Comparison of ENCODE assay signal across 8 cellular contexts in the genomic region with DNA sequence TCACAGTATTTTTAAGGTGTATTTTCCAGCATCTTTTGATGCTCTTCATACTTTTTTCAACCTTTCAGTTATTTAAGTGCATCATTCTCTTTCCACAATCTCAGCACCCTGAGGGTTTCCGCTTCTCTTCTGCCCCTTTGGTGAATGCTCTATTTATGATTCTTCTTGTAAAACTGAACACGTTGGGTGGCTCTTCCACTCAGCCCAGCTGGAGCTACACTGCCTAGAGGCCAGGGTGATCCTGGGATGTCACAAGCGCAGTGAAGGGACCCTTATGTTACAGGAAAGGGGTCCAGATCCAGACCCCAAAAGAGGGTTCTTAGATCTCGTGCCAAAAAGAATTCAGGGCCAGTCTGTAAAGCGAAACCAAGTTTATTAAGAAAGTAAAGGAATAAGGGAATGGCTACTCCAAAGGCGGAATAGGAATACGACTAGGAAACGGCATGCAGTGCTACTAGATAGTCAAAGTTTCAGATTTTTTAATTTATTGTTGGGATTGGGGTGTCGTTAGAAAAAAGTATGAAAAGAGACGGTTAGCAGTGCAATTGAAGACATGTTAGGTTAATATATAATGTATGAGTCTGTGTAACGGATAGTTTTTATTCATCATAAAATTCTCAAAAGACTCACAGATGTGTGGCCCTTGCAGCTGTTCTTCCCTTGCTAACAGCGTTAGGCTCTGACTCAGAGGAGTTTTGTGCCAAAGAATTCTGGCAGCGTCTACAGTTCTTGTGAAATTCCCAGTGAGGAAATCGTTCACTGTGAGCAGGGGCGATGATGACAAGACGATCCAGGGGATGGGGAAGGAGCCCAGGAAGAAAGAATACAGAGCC. TPM values are rescaled to one million over a fixed set of nuclear protein-coding genes. Genes with fewer than 3 reads are reported as not detected.
DNase-seq lines count a peak whose midpoint lies in the region; ATAC-seq and TF ChIP-seq lines count a peak whose summit lies in the region.

No MANE protein-coding gene starts in this region.

- CTCF ChIA-PET in activated CD8-positive, alpha-beta T cell treated with anti-CD3 and anti-CD28 coated beads for 36 hours (lab: Charles Lee), result no interaction called here

- no peaks in the 10 kb centered on the region for H3K27me3 Mint-ChIP-seq in natural killer cell treated with Interleukin-12 subunit alpha and Interleukin-12 subunit beta and Interleukin-15 and Interleukin-18, amount 100 ng/mL, for 72 hours
- no peaks in the 10 kb centered on the region for H3K27me3 Mint-ChIP-seq in activated CD8-positive, alpha-beta T cell treated with anti-CD3 and anti-CD28 coated beads for 36 hours

- H3K4me1 Mint-ChIP-seq in natural killer cell treated with Interleukin-12 subunit alpha and Interleukin-12 subunit beta and Interleukin-15 and Interleukin-18, amount 100 ng/mL, for 72 hours (ENCODE audit: low read depth in 2 of 2), result peaks cover 0 to 3% of the 10 kb centered on the region in 2 donors
- peaks cover 3% of the 10 kb centered on the region for H3K4me1 Mint-ChIP-seq in activated CD8-positive, alpha-beta T cell treated with anti-CD3 and anti-CD28 coated beads for 36 hours (ENCODE audit: low read depth)

- no peak overlapping the region for H3K4me3 Mint-ChIP-seq in natural killer cell treated with Interleukin-12 subunit alpha and Interleukin-12 subunit beta and Interleukin-15 and Interleukin-18, amount 100 ng/mL, for 72 hours
- H3K4me3 Mint-ChIP-seq in activated CD8-positive, alpha-beta T cell treated with anti-CD3 and anti-CD28 coated beads for 36 hours, result no peak overlapping the region

- H3K4me3 ChIP-seq in retinal pigment epithelial cell (ENCODE audit: low read length), result no peak overlapping the region

- intact Hi-C loops in activated CD8-positive, alpha-beta T cell treated with anti-CD3 and anti-CD28 coated beads for 36 hours (cut with micrococcal nuclease), result no loop called here

- H3K36me3 Mint-ChIP-seq in natural killer cell treated with Interleukin-12 subunit alpha and Interleukin-12 subunit beta and Interleukin-15 and Interleukin-18, amount 100 ng/mL, for 72 hours, result no peaks in the 10 kb centered on the region
- H3K36me3 Mint-ChIP-seq in activated CD8-positive, alpha-beta T cell treated with anti-CD3 and anti-CD28 coated beads for 36 hours (ENCODE audit: low read depth), result no peaks in the 10 kb centered on the region

- H3K9me3 Mint-ChIP-seq in natural killer cell treated with Interleukin-12 subunit alpha and Interleukin-12 subunit beta and Interleukin-15 and Interleukin-18, amount 100 ng/mL, for 72 hours, result no peaks in the 10 kb centered on the region
- H3K9me3 Mint-ChIP-seq in activated CD8-positive, alpha-beta T cell treated with anti-CD3 and anti-CD28 coated beads for 36 hours, result no peaks in the 10 kb centered on the region

- POLR2A ChIA-PET in activated CD8-positive, alpha-beta T cell treated with anti-CD3 and anti-CD28 coated beads for 36 hours (lab: Charles Lee), result no interaction called here

- H3K27ac Mint-ChIP-seq in natural killer cell treated with Interleukin-12 subunit alpha and Interleukin-12 subunit beta and Interleukin-15 and Interleukin-18, amount 100 ng/mL, for 72 hours, result no peak overlapping the region
- H3K27ac Mint-ChIP-seq in activated CD8-positive, alpha-beta T cell treated with anti-CD3 and anti-CD28 coated beads for 36 hours, result no peak overlapping the region

- no peak for ATAC-seq in HG03521 (IDR thresholded peaks at IDR 0.05; ENCODE audit: unreplicated experiment)
- ATAC-seq in natural killer cell treated with Interleukin-12 subunit alpha and Interleukin-12 subunit beta and Interleukin-15 and Interleukin-18, amount 100 ng/mL, for 72 hours, result no peak
- no peak for ATAC-seq in activated CD8-positive, alpha-beta T cell treated with anti-CD3 and anti-CD28 coated beads for 36 hours
- ATAC-seq in GM21367 (IDR thresholded peaks at IDR 0.05; ENCODE audit: unreplicated experiment), result no peak

- DNase-seq in GM04503 (ENCODE audit: low read depth) (peak; percentile 94), T1000 (lab: John Stamatoyannopoulos, UW) (peak; percentile 63), glomerular endothelial cell (ENCODE audit: extremely low read depth, low read depth, low spot score) (peak; percentile 52), retinal pigment epithelial cell (ENCODE audit: low read depth) (peak; percentile 62)
- DNase-seq in natural killer cell treated with Interleukin-12 subunit alpha and Interleukin-12 subunit beta and Interleukin-15 and Interleukin-18, amount 100 ng/mL, for 72 hours (ENCODE audit: low spot score), result no peak
- no peak for DNase-seq in activated CD8-positive, alpha-beta T cell treated with anti-CD3 and anti-CD28 coated beads for 36 hours

- no peak for TF ChIP-seq CTCF in retinal pigment epithelial cell (conservative IDR thresholded peaks at IDR 0.05; ENCODE audit: low read depth, low read length)
- TF ChIP-seq CTCF in activated CD8-positive, alpha-beta T cell treated with anti-CD3 and anti-CD28 coated beads for 36 hours (IDR thresholded peaks at IDR 0.05), result no peak

RNA-seq across cellular contexts. Expression of a gene that starts 14.4 kb away (rescaled TPM):
- not detected in 2 replicates for total RNA-seq in glomerular endothelial cell
- not detected for total RNA-seq in natural killer cell treated with Interleukin-12 subunit alpha and Interleukin-12 subunit beta and Interleukin-15 and Interleukin-18, amount 100 ng/mL, for 72 hours
- under 1 TPM; 0.18 to 0.29 TPM for total RNA-seq in activated CD8-positive, alpha-beta T cell treated with anti-CD3 and anti-CD28 coated beads for 36 hours

RNA-seq across cellular contexts. Expression of a gene that starts 34.6 kb away (rescaled TPM):
- total RNA-seq in glomerular endothelial cell, result 21.1 and 22.9 TPM in 2 replicates
- 10 to 100 TPM; 26.0 to 33.8 TPM for total RNA-seq in natural killer cell treated with Interleukin-12 subunit alpha and Interleukin-12 subunit beta and Interleukin-15 and Interleukin-18, amount 100 ng/mL, for 72 hours
- 10 to 100 TPM; 12.6 to 14.1 TPM for total RNA-seq in activated CD8-positive, alpha-beta T cell treated with anti-CD3 and anti-CD28 coated beads for 36 hours

RNA-seq across cellular contexts. Expression of a gene that starts 46.7 kb away (rescaled TPM):
- total RNA-seq in glomerular endothelial cell, result 26.6 and 49.3 TPM in 2 replicates
- total RNA-seq in natural killer cell treated with Interleukin-12 subunit alpha and Interleukin-12 subunit beta and Interleukin-15 and Interleukin-18, amount 100 ng/mL, for 72 hours, result 10 to 100 TPM; 32.9 to 54.0 TPM
- 10 to 100 TPM; 29.0 to 29.8 TPM for total RNA-seq in activated CD8-positive, alpha-beta T cell treated with anti-CD3 and anti-CD28 coated beads for 36 hours

Comparison
In these comparisons a context has a peak if more than half of its experiments do, and no peak if none do; other contexts are left out.
1. DNase-seq: peak in GM04503 (single experiment), T1000 (single experiment), glomerular endothelial cell (single experiment) and retinal pigment epithelial cell (single experiment); none in natural killer cell treated with Interleukin-12 subunit alpha and Interleukin-12 subunit beta and Interleukin-15 and Interleukin-18, amount 100 ng/mL, for 72 hours (single experiment) and activated CD8-positive, alpha-beta T cell treated with anti-CD3 and anti-CD28 coated beads for 36 hours (single experiment).